8 cellular contexts compared by ENCODE assay signal in genomic region chr13:42041684-42042035, GRCh38. TPM values are rescaled to one million over a fixed set of nuclear protein-coding genes. Genes with fewer than 3 reads are reported as not detected.
DNase-seq lines count a peak whose midpoint lies in the region; ATAC-seq and TF ChIP-seq lines count a peak whose summit lies in the region.

No MANE protein-coding gene starts in this region.

- peak; percentile 72 to 83 for TF ChIP-seq RAD21 in liver (IDR thresholded peaks at IDR 0.05)

- WGBS in liver: 8% methylated on average over 16 of the region's 16 CpGs

- DNase-seq in activated CD8-positive, alpha-beta memory T cell treated with anti-CD3 and anti-CD28 coated beads, Interleukin-2, amount 10 ng/mL, durations not matched to agents 7 days and 5 days: no peak
- no peak for DNase-seq in activated CD8-positive, alpha-beta memory T cell treated with anti-CD3 and anti-CD28 coated beads for 24 hours
- DNase-seq in RPMI8226: peak; percentile 69
- peak in 29 of 49 donors; percentile 4 to 55 (median 22) for DNase-seq in substantia nigra (lab: John Stamatoyannopoulos, UW)
- DNase-seq in OCI-M1 (lab: John Stamatoyannopoulos, UW): no peak

- peak overlapping the region; percentile 74 for H3K4me3 Mint-ChIP-seq in activated CD8-positive, alpha-beta memory T cell treated with anti-CD3 and anti-CD28 coated beads, Interleukin-2, amount 10 ng/mL, durations not matched to agents 7 days and 5 days

- H3K4me1 ChIP-seq in duodenal mucosa (ENCODE audit: control insufficient read depth in 1 of 2, insufficient read depth in 2 of 2, low read length in 2 of 2) (peaks cover 2 to 18% of the 10 kb centered on the region in 2 donors), liver (ENCODE audit: control insufficient read depth in 4 of 4, insufficient read depth in 4 of 4, low read length in 3 of 4) (peaks cover 2 to 19% (median 16%) of the 10 kb centered on the region in 4 donors)

- H3K27ac Mint-ChIP-seq in activated CD8-positive, alpha-beta memory T cell treated with anti-CD3 and anti-CD28 coated beads, Interleukin-2, amount 10 ng/mL, durations not matched to agents 7 days and 5 days: peak overlapping the region; percentile 52

- no peaks in the 10 kb centered on the region for H3K9me3 Mint-ChIP-seq in activated CD8-positive, alpha-beta memory T cell treated with anti-CD3 and anti-CD28 coated beads, Interleukin-2, amount 10 ng/mL, durations not matched to agents 7 days and 5 days (ENCODE audit: low read depth)

- H3K9me3 ChIP-seq in duodenal mucosa (ENCODE audit: control insufficient read depth in 1 of 2, low read length in 2 of 2) (no peaks in the 10 kb centered on the region), liver (ENCODE audit: control insufficient read depth in 4 of 4, low read length in 3 of 4) (no peaks in the 10 kb centered on the region)

- H3K9ac ChIP-seq in duodenal mucosa (ENCODE audit: low read depth in 1 of 2, low read length in 2 of 2) (peak overlapping the region; percentile 45 to 48), liver (ENCODE audit: low read depth in 1 of 2, low read length in 2 of 2) (no peak overlapping the region)

- TF ChIP-seq CTCF in liver (IDR thresholded peaks at IDR 0.05; ENCODE audit: low read depth, low read length, missing input control): peak; percentile 49

- peaks cover 33% of the 10 kb centered on the region for H3K27me3 Mint-ChIP-seq in activated CD8-positive, alpha-beta memory T cell treated with anti-CD3 and anti-CD28 coated beads, Interleukin-2, amount 10 ng/mL, durations not matched to agents 7 days and 5 days

- CTCF ChIA-PET in activated CD8-positive, alpha-beta memory T cell treated with anti-CD3 and anti-CD28 coated beads, Interleukin-2, amount 10 ng/mL, durations not matched to agents 7 days and 5 days (lab: Charles Lee): interaction anchor here (0.6 to 0.9 kb wide), 2 partner anchors 373 to 545 kb away, joined by 3 to 4 read pairs; no protein-coding TSS in a partner anchor

- H3K4me3 ChIP-seq in duodenal mucosa (ENCODE audit: low read depth in 1 of 2, low read length in 2 of 2) (peak overlapping the region; percentile 69 to 76), liver (ENCODE audit: low read depth in 1 of 3, low read length in 3 of 3) (peak overlapping the region in 2 of 3 donors; percentile 52 to 71)

- ATAC-seq in activated CD8-positive, alpha-beta memory T cell treated with anti-CD3 and anti-CD28 coated beads, Interleukin-2, amount 10 ng/mL, durations not matched to agents 7 days and 5 days: no peak
- peak; percentile 11 for ATAC-seq in HG02970 (IDR thresholded peaks at IDR 0.05; ENCODE audit: low FRiP score, unreplicated experiment)

- H3K36me3 ChIP-seq in duodenal mucosa (ENCODE audit: control insufficient read depth in 1 of 2, insufficient read depth in 2 of 2, low read length in 2 of 2) (no peaks in the 10 kb centered on the region), liver (ENCODE audit: control insufficient read depth in 4 of 4, insufficient read depth in 3 of 4, low read depth in 1 of 4, low read length in 3 of 4) (no peaks in the 10 kb centered on the region)

- H3K27me3 ChIP-seq in duodenal mucosa (ENCODE audit: control insufficient read depth in 1 of 2, insufficient read depth in 2 of 2, low read length in 2 of 2): peaks cover 0 to 2% of the 10 kb centered on the region in 2 donors
- H3K27me3 ChIP-seq in liver (ENCODE audit: control insufficient read depth in 4 of 4, insufficient read depth in 4 of 4, low read length in 3 of 4): no peaks in the 10 kb centered on the region

- peaks cover 2% of the 10 kb centered on the region for H3K36me3 Mint-ChIP-seq in activated CD8-positive, alpha-beta memory T cell treated with anti-CD3 and anti-CD28 coated beads, Interleukin-2, amount 10 ng/mL, durations not matched to agents 7 days and 5 days

- no peak overlapping the region for H3K27ac ChIP-seq in duodenal mucosa (ENCODE audit: low read depth, low read length)
- H3K27ac ChIP-seq in liver (ENCODE audit: low read depth in 1 of 2, low read length in 2 of 2): peak overlapping the region in 1 of 2 donors; percentile 32
- H3K27ac ChIP-seq in substantia nigra (ENCODE audit: low read depth, low read length, poor library complexity, severe bottlenecking): no peak overlapping the region

- peaks cover 17% of the 10 kb centered on the region for H3K4me1 Mint-ChIP-seq in activated CD8-positive, alpha-beta memory T cell treated with anti-CD3 and anti-CD28 coated beads, Interleukin-2, amount 10 ng/mL, durations not matched to agents 7 days and 5 days

TF ChIP-seq in liver, 16 proteins besides CTCF, POLR2A, EP300 and RAD21:
- TF ChIP-seq MAX (IDR thresholded peaks at IDR 0.05): no peak
- TF ChIP-seq SP1 (IDR thresholded peaks at IDR 0.05): peak; percentile 10

RNA-seq across cellular contexts. Expression of gene DGKH, which starts 6.8 kb away (rescaled TPM):
- 10 to 100 TPM; 20.0 to 24.7 TPM for total RNA-seq in activated CD8-positive, alpha-beta memory T cell treated with anti-CD3 and anti-CD28 coated beads, Interleukin-2, amount 10 ng/mL, durations not matched to agents 7 days and 5 days
- 1 to 10 TPM; 1.6 to 3.7 TPM for total RNA-seq in liver
- under 1 TPM; 0.25 to 0.30 TPM for polyA plus RNA-seq in liver

Comparison
In these comparisons a context has a peak if more than half of its experiments do, and no peak if none do; other contexts are left out.
1. DNase-seq: peak in RPMI8226 (single experiment) and substantia nigra (29 of 49); none in activated CD8-positive, alpha-beta memory T cell treated with anti-CD3 and anti-CD28 coated beads, Interleukin-2, amount 10 ng/mL, durations not matched to agents 7 days and 5 days (single experiment), activated CD8-positive, alpha-beta memory T cell treated with anti-CD3 and anti-CD28 coated beads for 24 hours (single experiment) and OCI-M1 (single experiment).
2. H3K9ac ChIP-seq: peak in duodenal mucosa (2 of 2); none in liver (0 of 2).
3. RNA of gene DGKH, which starts 6.8 kb away (total RNA-seq): 20.0 to 24.7 TPM in activated CD8-positive, alpha-beta memory T cell treated with anti-CD3 and anti-CD28 coated beads, Interleukin-2, amount 10 ng/mL, durations not matched to agents 7 days and 5 days; 1.6 to 3.7 TPM in liver; every median in the first group is over 4 times any median in the second.